9 cellular contexts compared by ENCODE assay signal in the genomic region with DNA sequence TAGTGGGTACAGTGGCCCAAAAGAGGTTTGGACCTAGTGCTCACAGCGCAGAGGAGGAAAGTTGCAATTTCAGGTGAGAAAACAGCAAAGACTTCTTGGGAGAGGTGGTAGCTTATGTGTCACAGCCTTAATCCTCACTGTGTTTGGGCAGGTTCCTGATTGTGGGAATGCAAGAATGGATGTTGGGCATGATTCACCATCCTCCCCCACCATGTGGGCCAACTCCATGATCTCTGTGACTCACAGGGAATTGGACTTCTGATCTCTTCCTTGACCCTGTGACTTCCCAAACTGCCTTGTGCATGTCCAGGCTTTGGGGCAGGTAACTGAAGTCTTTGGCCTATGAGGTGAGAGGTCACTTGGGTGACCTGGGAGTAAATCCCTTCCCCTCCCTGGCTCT. TPM values are rescaled to one million over a fixed set of nuclear protein-coding genes. Genes with fewer than 3 reads are reported as not detected.
DNase-seq lines count a peak whose midpoint lies in the region; ATAC-seq and TF ChIP-seq lines count a peak whose summit lies in the region.
"Had no signal": no experiment of that assay in that cellular context is flagged by ENCODE, and none has a peak within 500 bp of the region (broad histone marks: within the 10 kb centered on the region; RNA-seq: fewer than 3 reads in every experiment).

No MANE protein-coding gene starts in this region.

- H3K36me3 ChIP-seq in Loucy (ENCODE audit: insufficient read depth, low read length): peaks cover 15% of the 10 kb centered on the region; the same call in 1 of the 2 replicates
- H3K36me3 ChIP-seq: stomach had no signal

- H2AFZ ChIP-seq in Loucy (ENCODE audit: low read length): no peak overlapping the region

- peaks cover 53% of the 10 kb centered on the region for H3K79me2 ChIP-seq in Loucy (ENCODE audit: insufficient read depth, low read length)

- no peaks in the 10 kb centered on the region for H3F3A ChIP-seq in Loucy (ENCODE audit: low read depth)

- no peaks in the 10 kb centered on the region; the same call in 1 of the 2 replicates for H3K9me3 ChIP-seq in Loucy (ENCODE audit: insufficient read depth, low read depth, low read length)
- H3K9me3 ChIP-seq: stomach had no signal

- H3K27me3 ChIP-seq in Loucy (ENCODE audit: insufficient read depth, low read length, poor library complexity, severe bottlenecking): peaks cover 16% of the 10 kb centered on the region
- H3K27me3 ChIP-seq: stomach had no signal

- H3K4me3 ChIP-seq in Loucy (ENCODE audit: low read length, poor library complexity, severe bottlenecking) (no peak overlapping the region), epithelial cell of esophagus (ENCODE audit: low read length) (no peak overlapping the region)

- H3K4me2 ChIP-seq in Loucy (ENCODE audit: low read depth, low read length, poor library complexity, severe bottlenecking): peak overlapping the region; percentile 98

- DNase-seq in GM03348 (ENCODE audit: low spot score): peak; percentile 68
- peak; percentile 96 for DNase-seq in epithelial cell of esophagus (ENCODE audit: low read depth)
- peak; percentile 94 for DNase-seq in renal cortical epithelial cell (ENCODE audit: low read depth)
- DNase-seq in KG1 (lab: John Stamatoyannopoulos, UW): no peak
- no peak for DNase-seq in foreskin melanocyte
- DNase-seq: NCI-H187, stomach had no signal

- H4K20me1 ChIP-seq in Loucy (ENCODE audit: insufficient read depth, low read length, poor library complexity, severe bottlenecking): peaks cover 35% of the 10 kb centered on the region

- H3K9me2 ChIP-seq in Loucy (replicated peaks; ENCODE audit: low read depth, low read length): no peaks in the 10 kb centered on the region

- no peak for TF ChIP-seq CTCF in Loucy (conservative IDR thresholded peaks at IDR 0.05; ENCODE audit: low read length)
- TF ChIP-seq CTCF in epithelial cell of esophagus (IDR thresholded peaks at IDR 0.05; ENCODE audit: insufficient read depth, low read depth, low read length, missing control alignments): no peak

- peaks cover 27% of the 10 kb centered on the region for H3K4me1 ChIP-seq in Loucy (ENCODE audit: insufficient read depth, low read length, poor library complexity, severe bottlenecking)

- ATAC-seq in HG02852 (IDR thresholded peaks at IDR 0.05; ENCODE audit: unreplicated experiment): no peak

- H3K9ac ChIP-seq in Loucy (ENCODE audit: low read depth, low read length, poor library complexity, severe bottlenecking): no peak overlapping the region

RNA-seq across cellular contexts. Expression of a gene that starts 1.8 kb away (rescaled TPM):
- 14.9 and 20.6 TPM in 2 replicates for total RNA-seq in renal cortical epithelial cell

Comparison
In these comparisons a context has a peak if more than half of its experiments do, and no peak if none do; other contexts are left out.
1. DNase-seq: peak in GM03348 (single experiment), epithelial cell of esophagus (single experiment) and renal cortical epithelial cell (single experiment); none in KG1 (single experiment) and foreskin melanocyte (single experiment).